Comparison of ENCODE assay signal across 2 cellular contexts in the genomic region with DNA sequence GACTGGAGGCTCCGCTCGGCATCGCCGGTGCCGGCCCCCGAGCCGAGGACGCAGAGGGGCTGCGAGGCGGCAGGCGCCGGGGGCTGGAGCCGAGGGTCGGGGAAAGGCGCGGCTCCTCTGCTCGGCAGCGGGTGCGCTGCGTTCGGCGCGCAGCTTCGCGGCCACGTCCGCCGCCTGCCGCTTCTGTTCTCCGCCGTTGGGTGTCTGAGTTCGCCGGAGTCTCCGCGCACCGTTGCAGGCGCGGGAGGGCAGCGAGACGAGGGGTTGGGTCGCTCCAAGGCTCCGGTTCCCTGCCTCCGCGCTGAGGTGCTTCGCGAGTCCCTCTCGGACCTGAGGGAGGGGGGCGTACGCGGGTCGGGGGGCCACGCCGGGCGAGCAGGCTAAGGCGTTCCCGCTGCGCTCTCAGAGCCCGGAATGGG.
TF ChIP-seq lines count a peak whose summit lies in the region.

No MANE protein-coding gene starts in this region.

TF ChIP-seq in PFSK-1, 5 proteins besides CTCF, POLR2A, EP300 and RAD21:
- TF ChIP-seq, protein P1, sequence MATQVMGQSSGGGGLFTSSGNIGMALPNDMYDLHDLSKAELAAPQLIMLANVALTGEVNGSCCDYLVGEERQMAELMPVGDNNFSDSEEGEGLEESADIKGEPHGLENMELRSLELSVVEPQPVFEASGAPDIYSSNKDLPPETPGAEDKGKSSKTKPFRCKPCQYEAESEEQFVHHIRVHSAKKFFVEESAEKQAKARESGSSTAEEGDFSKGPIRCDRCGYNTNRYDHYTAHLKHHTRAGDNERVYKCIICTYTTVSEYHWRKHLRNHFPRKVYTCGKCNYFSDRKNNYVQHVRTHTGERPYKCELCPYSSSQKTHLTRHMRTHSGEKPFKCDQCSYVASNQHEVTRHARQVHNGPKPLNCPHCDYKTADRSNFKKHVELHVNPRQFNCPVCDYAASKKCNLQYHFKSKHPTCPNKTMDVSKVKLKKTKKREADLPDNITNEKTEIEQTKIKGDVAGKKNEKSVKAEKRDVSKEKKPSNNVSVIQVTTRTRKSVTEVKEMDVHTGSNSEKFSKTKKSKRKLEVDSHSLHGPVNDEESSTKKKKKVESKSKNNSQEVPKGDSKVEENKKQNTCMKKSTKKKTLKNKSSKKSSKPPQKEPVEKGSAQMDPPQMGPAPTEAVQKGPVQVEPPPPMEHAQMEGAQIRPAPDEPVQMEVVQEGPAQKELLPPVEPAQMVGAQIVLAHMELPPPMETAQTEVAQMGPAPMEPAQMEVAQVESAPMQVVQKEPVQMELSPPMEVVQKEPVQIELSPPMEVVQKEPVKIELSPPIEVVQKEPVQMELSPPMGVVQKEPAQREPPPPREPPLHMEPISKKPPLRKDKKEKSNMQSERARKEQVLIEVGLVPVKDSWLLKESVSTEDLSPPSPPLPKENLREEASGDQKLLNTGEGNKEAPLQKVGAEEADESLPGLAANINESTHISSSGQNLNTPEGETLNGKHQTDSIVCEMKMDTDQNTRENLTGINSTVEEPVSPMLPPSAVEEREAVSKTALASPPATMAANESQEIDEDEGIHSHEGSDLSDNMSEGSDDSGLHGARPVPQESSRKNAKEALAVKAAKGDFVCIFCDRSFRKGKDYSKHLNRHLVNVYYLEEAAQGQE (IDR thresholded peaks at IDR 0.05; ENCODE audit: insufficient read depth in 1 of 2, low read depth in 2 of 2, low read length in 2 of 2) = no peak
- peak; percentile 55 for TF ChIP-seq TAF1 (IDR thresholded peaks at IDR 0.05; ENCODE audit: borderline replicate concordance, insufficient read depth, low read length)
- peak; percentile 54; the same call in 1 of the 2 replicates for TF ChIP-seq SIN3A (IDR thresholded peaks at IDR 0.05; ENCODE audit: borderline replicate concordance, insufficient read depth, low read length)
- no peak for TF ChIP-seq POLR2AphosphoS5 (IDR thresholded peaks at IDR 0.05; ENCODE audit: low read depth, low read length)

TF ChIP-seq in GM12878, 131 proteins besides CTCF, POLR2A, EP300 and RAD21 (continued from another document):
- TF ChIP-seq, protein P2, sequence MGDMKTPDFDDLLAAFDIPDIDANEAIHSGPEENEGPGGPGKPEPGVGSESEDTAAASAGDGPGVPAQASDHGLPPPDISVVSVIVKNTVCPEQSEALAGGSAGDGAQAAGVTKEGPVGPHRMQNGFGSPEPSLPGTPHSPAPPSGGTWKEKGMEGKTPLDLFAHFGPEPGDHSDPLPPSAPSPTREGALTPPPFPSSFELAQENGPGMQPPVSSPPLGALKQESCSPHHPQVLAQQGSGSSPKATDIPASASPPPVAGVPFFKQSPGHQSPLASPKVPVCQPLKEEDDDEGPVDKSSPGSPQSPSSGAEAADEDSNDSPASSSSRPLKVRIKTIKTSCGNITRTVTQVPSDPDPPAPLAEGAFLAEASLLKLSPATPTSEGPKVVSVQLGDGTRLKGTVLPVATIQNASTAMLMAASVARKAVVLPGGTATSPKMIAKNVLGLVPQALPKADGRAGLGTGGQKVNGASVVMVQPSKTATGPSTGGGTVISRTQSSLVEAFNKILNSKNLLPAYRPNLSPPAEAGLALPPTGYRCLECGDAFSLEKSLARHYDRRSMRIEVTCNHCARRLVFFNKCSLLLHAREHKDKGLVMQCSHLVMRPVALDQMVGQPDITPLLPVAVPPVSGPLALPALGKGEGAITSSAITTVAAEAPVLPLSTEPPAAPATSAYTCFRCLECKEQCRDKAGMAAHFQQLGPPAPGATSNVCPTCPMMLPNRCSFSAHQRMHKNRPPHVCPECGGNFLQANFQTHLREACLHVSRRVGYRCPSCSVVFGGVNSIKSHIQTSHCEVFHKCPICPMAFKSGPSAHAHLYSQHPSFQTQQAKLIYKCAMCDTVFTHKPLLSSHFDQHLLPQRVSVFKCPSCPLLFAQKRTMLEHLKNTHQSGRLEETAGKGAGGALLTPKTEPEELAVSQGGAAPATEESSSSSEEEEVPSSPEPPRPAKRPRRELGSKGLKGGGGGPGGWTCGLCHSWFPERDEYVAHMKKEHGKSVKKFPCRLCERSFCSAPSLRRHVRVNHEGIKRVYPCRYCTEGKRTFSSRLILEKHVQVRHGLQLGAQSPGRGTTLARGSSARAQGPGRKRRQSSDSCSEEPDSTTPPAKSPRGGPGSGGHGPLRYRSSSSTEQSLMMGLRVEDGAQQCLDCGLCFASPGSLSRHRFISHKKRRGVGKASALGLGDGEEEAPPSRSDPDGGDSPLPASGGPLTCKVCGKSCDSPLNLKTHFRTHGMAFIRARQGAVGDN (IDR thresholded peaks at IDR 0.05) = no peak
- TF ChIP-seq RFX5 (IDR thresholded peaks at IDR 0.05; ENCODE audit: low read depth, low read length) = no peak
- no peak for TF ChIP-seq MTA2 (IDR thresholded peaks at IDR 0.05; ENCODE audit: low read depth)
- no peak for TF ChIP-seq RELA (IDR thresholded peaks at IDR 0.05; ENCODE audit: borderline replicate concordance, partially characterized antibody)
- TF ChIP-seq CHD1 (IDR thresholded peaks at IDR 0.05; ENCODE audit: low read depth, low read length) = no peak
- TF ChIP-seq SIX5 (IDR thresholded peaks at IDR 0.05; ENCODE audit: low read depth, low read length, severe bottlenecking) = no peak
- no peak for TF ChIP-seq ETV6 (conservative IDR thresholded peaks at IDR 0.05 in 1 of 2, IDR thresholded peaks at IDR 0.05 in 1 of 2; ENCODE audit: borderline replicate concordance in 1 of 2, low read depth in 1 of 2)
- TF ChIP-seq, protein P3, sequence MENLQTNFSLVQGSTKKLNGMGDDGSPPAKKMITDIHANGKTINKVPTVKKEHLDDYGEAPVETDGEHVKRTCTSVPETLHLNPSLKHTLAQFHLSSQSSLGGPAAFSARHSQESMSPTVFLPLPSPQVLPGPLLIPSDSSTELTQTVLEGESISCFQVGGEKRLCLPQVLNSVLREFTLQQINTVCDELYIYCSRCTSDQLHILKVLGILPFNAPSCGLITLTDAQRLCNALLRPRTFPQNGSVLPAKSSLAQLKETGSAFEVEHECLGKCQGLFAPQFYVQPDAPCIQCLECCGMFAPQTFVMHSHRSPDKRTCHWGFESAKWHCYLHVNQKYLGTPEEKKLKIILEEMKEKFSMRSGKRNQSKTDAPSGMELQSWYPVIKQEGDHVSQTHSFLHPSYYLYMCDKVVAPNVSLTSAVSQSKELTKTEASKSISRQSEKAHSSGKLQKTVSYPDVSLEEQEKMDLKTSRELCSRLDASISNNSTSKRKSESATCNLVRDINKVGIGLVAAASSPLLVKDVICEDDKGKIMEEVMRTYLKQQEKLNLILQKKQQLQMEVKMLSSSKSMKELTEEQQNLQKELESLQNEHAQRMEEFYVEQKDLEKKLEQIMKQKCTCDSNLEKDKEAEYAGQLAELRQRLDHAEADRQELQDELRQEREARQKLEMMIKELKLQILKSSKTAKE (IDR thresholded peaks at IDR 0.05; ENCODE audit: low read depth, poor library complexity, severe bottlenecking) = no peak
- no peak for TF ChIP-seq RB1 (IDR thresholded peaks at IDR 0.05; ENCODE audit: borderline replicate concordance)
- TF ChIP-seq, protein P4, sequence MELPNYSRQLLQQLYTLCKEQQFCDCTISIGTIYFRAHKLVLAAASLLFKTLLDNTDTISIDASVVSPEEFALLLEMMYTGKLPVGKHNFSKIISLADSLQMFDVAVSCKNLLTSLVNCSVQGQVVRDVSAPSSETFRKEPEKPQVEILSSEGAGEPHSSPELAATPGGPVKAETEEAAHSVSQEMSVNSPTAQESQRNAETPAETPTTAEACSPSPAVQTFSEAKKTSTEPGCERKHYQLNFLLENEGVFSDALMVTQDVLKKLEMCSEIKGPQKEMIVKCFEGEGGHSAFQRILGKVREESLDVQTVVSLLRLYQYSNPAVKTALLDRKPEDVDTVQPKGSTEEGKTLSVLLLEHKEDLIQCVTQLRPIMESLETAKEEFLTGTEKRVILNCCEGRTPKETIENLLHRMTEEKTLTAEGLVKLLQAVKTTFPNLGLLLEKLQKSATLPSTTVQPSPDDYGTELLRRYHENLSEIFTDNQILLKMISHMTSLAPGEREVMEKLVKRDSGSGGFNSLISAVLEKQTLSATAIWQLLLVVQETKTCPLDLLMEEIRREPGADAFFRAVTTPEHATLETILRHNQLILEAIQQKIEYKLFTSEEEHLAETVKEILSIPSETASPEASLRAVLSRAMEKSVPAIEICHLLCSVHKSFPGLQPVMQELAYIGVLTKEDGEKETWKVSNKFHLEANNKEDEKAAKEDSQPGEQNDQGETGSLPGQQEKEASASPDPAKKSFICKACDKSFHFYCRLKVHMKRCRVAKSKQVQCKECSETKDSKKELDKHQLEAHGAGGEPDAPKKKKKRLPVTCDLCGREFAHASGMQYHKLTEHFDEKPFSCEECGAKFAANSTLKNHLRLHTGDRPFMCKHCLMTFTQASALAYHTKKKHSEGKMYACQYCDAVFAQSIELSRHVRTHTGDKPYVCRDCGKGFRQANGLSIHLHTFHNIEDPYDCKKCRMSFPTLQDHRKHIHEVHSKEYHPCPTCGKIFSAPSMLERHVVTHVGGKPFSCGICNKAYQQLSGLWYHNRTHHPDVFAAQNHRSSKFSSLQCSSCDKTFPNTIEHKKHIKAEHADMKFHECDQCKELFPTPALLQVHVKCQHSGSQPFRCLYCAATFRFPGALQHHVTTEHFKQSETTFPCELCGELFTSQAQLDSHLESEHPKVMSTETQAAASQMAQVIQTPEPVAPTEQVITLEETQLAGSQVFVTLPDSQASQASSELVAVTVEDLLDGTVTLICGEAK (IDR thresholded peaks at IDR 0.05; ENCODE audit: borderline replicate concordance) = no peak
